In genomic region chr5:151480859-151481258, GRCh38 we compare ENCODE assay signal across 12 cellular contexts. TPM values are rescaled to one million over a fixed set of nuclear protein-coding genes. Genes with fewer than 3 reads are reported as not detected.
DNase-seq lines count a peak whose midpoint lies in the region; ATAC-seq, FAIRE-seq and TF ChIP-seq lines count a peak whose summit lies in the region.
"Had no signal": no experiment of that assay in that cellular context is flagged by ENCODE, and none has a peak within 500 bp of the region (broad histone marks: within the 10 kb centered on the region; RNA-seq: fewer than 3 reads in every experiment).

No MANE protein-coding gene starts in this region.

- H3K4me3 ChIP-seq in bronchial epithelial cell (ENCODE audit: low read depth, low read length) (no peak overlapping the region), keratinocyte (ENCODE audit: control insufficient read depth in 2 of 3, extremely low read depth in 1 of 3, insufficient read depth in 2 of 3, low read depth in 1 of 3, low read length in 3 of 3) (no peak overlapping the region)

- no peaks in the 10 kb centered on the region for H3K9me3 ChIP-seq in keratinocyte (ENCODE audit: control insufficient read depth, low read depth, low read length)
- H3K9me3 ChIP-seq: BE2C had no signal

- H3K36me3 ChIP-seq in bronchial epithelial cell (ENCODE audit: control insufficient read depth, insufficient read depth, low read length) (peaks cover 12% of the 10 kb centered on the region), keratinocyte (ENCODE audit: control insufficient read depth in 2 of 2, extremely low read depth in 1 of 2, insufficient read depth in 2 of 2, low read length in 2 of 2) (peaks cover 8 to 11% of the 10 kb centered on the region in 2 experiments)
- H3K36me3 ChIP-seq: BE2C had no signal

- no peaks in the 10 kb centered on the region for H3K4me1 ChIP-seq in keratinocyte (ENCODE audit: control insufficient read depth, extremely low read depth, insufficient read depth, low read length)
- H3K4me1 ChIP-seq: BE2C had no signal

- no peak overlapping the region for H2AFZ ChIP-seq in keratinocyte (ENCODE audit: control insufficient read depth, low read length)

- no peaks in the 10 kb centered on the region for H3K79me2 ChIP-seq in keratinocyte (ENCODE audit: control insufficient read depth, insufficient read depth, low read length)

- no peak for ATAC-seq in GM21526 (IDR thresholded peaks at IDR 0.05; ENCODE audit: low FRiP score, unreplicated experiment)
- ATAC-seq in HG03045 (IDR thresholded peaks at IDR 0.05; ENCODE audit: unreplicated experiment): no peak
- ATAC-seq: stimulated activated naive CD8-positive, alpha-beta T cell treated with anti-CD3 and anti-CD28 coated beads, Interleukin-15, Interleukin-2, amounts not matched to agents 100 U/mL and 50 U/mL, for 24 hours had no signal

- no peaks in the 10 kb centered on the region for H4K20me1 ChIP-seq in keratinocyte (ENCODE audit: control insufficient read depth, extremely low read depth, insufficient read depth, low read length)

- DNase-seq in A172 (ENCODE audit: low spot score) (peak; percentile 21), HT1080 (ENCODE audit: low read depth) (peak; percentile 76), bronchial epithelial cell (ENCODE audit: low read depth) (peak; percentile 56), keratinocyte (ENCODE audit: low read depth, low spot score) (no peak), GOT3 (lab: John Stamatoyannopoulos, UW) (no peak), 8988T (no peak)
- DNase-seq: activated naive CD4-positive, alpha-beta T cell treated with anti-CD3 and anti-CD28 coated beads, Interleukin-2, amount 50 U/mL, for 16 hours; BE2C; stimulated activated CD4-positive, alpha-beta T cell treated with anti-CD3 and anti-CD28 coated beads, Interleukin-15, amount 100 ng/mL, for 24 hours; stimulated activated naive CD8-positive, alpha-beta T cell treated with anti-CD3 and anti-CD28 coated beads, Interleukin-15, Interleukin-2, amounts not matched to agents 100 U/mL and 50 U/mL, for 24 hours had no signal

- H3K4me2 ChIP-seq in keratinocyte (ENCODE audit: control insufficient read depth, extremely low read depth, insufficient read depth, low read depth, low read length): no peak overlapping the region

- FAIRE-seq in bronchial epithelial cell (lab: Jason Lieb, UNC) (no peak), keratinocyte (lab: Jason Lieb, UNC) (no peak)

- peak overlapping the region; percentile 10 for H3K9ac ChIP-seq in keratinocyte (ENCODE audit: control insufficient read depth, extremely low read depth, insufficient read depth, low read length)

- H3K27me3 ChIP-seq in bronchial epithelial cell (ENCODE audit: control insufficient read depth, insufficient read depth, low read length) (no peaks in the 10 kb centered on the region), keratinocyte (ENCODE audit: control insufficient read depth, extremely low read depth, insufficient read depth, low read length) (no peaks in the 10 kb centered on the region)
- H3K27me3 ChIP-seq: BE2C had no signal

- dilution Hi-C loops in keratinocyte (cut with MboI; ENCODE audit: extremely low pct_ligation_motif_present, low sequenced_read_pairs): no loop called here

- no peaks in the 10 kb centered on the region for H3K9me1 ChIP-seq in keratinocyte (ENCODE audit: control insufficient read depth, extremely low read depth, insufficient read depth, low read length)

- no peak overlapping the region for H3K27ac ChIP-seq in keratinocyte (ENCODE audit: control insufficient read depth, insufficient read depth, low read length)

- TF ChIP-seq CTCF in bronchial epithelial cell (IDR thresholded peaks at IDR 0.05; ENCODE audit: insufficient read depth, low read length, severe bottlenecking): no peak
- TF ChIP-seq CTCF in keratinocyte (optimal IDR thresholded peaks at IDR 0.05 in 1 of 3, IDR thresholded peaks at IDR 0.05 in 1 of 3, conservative IDR thresholded peaks at IDR 0.05 in 1 of 3; ENCODE audit: extremely low read depth in 1 of 3, insufficient read depth in 2 of 3, low read length in 3 of 3): no peak

RNA-seq across cellular contexts. Expression of gene SLC36A1, which starts 33.5 kb away (rescaled TPM):
- 14.8 and 21.8 TPM in 2 replicates for total RNA-seq in A172 (2014; rRNA removed; shearing (Covaris generic))
- total RNA-seq in HT1080 (2014; rRNA removed; shearing (Covaris generic)): 7.4 and 10.6 TPM in 2 replicates
- 4.2 and 4.8 TPM in 2 replicates for polyA plus RNA-seq in HT1080 (2015; cell fraction: cytosol; rRNA removed)
- polyA plus RNA-seq in HT1080 (2015; cell fraction: nucleus; rRNA removed): 8.3 and 8.5 TPM in 2 replicates
- 4.5 and 4.9 TPM in 2 replicates for total RNA-seq in bronchial epithelial cell
- polyA plus RNA-seq in keratinocyte: 9.6 to 12.9 TPM (median 11.8 TPM) in 3 replicates
- 1.8 TPM for polyA plus RNA-seq in keratinocyte (2011; ENCODE audit: low read depth)
- polyA plus RNA-seq in keratinocyte (2011; cell fraction: cytosol; rRNA removed): 8.2 and 10.8 TPM in 2 replicates
- 32.1 and 32.6 TPM in 2 replicates for polyA plus RNA-seq in keratinocyte (2011; cell fraction: nucleus; rRNA removed)
- polyA plus RNA-seq in keratinocyte (2012; ENCODE audit: low replicate concordance): 3.8 and 7.7 TPM in 2 replicates
- polyA minus RNA-seq in keratinocyte: 25.0 to 59.1 TPM (median 26.7 TPM) in 3 replicates
- polyA minus RNA-seq in keratinocyte (2011; cell fraction: cytosol; rRNA and poly(A)+ RNA removed): 25.7 TPM
- 23.7 and 33.5 TPM in 2 replicates for polyA minus RNA-seq in keratinocyte (2011; cell fraction: nucleus; rRNA and poly(A)+ RNA removed)

Comparison
In these comparisons a context has a peak if more than half of its experiments do, and no peak if none do; other contexts are left out.
1. DNase-seq: peak in A172 (single experiment), HT1080 (single experiment) and bronchial epithelial cell (single experiment); none in keratinocyte (single experiment), GOT3 (single experiment) and 8988T (single experiment).